ENCODE assay signal across 13 cellular contexts in the genomic region with DNA sequence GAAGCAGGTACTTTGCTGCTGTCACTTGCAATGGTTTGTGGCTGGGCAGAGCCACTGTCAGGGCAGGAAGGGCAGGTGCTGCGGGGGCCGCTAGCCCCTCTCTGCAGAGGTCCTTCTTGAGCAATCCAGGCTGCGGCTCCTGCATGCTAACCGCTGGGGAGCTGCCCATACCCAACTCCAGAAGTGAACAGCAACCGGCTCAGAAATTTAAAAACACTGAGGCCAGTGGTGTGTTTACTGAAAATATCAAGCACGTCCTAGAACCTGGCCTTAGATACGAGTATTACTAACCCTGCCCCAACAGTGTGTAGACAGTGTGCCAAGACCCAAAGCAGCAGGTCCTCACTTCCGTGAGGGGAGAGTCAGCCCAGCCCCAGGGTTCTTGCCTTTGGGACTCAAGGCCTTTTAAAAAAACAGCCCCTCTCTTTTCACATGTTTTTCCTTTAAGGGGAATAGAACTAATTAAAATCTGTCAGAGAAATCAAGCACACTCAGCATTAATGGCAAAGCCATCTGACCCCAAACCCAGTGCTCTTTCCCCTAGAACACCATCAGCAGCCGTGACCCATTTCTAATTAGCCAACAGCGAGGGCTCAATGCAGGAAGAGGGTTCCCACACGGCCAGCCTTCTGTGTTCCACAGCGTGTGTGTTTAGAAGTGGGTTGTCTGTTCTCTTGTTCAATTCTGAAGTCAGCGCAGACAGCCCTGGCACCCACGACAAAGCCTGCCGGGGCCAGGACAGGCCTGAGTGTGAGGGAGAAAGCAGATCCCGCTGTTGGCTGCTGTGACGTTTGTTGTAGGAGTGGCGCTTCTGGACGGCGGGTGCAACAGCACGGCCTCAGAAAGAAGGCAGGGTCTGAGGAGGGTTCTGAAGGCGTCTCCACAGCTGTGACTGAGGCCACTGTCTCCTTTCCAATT.
DNase-seq lines count a peak whose midpoint lies in the region; ATAC-seq and TF ChIP-seq lines count a peak whose summit lies in the region.
"Had no signal": no experiment of that assay in that cellular context is flagged by ENCODE, and none has a peak within 500 bp of the region (broad histone marks: within the 10 kb centered on the region; RNA-seq: fewer than 3 reads in every experiment).

No MANE protein-coding gene starts in this region.

- H3K27ac ChIP-seq in neural progenitor cell (no peak overlapping the region), vagina (peak overlapping the region; percentile 59)

- TF ChIP-seq CTCF in neural progenitor cell (IDR thresholded peaks at IDR 0.05) (no peak), vagina (IDR thresholded peaks at IDR 0.05) (no peak)

- H3K4me2 ChIP-seq in neural progenitor cell: no peak overlapping the region

- H3K4me3 Mint-ChIP-seq in activated naive CD4-positive, alpha-beta T cell treated with anti-CD3 and anti-CD28 coated beads, Interleukin-2, amount 10 ng/mL, durations not matched to agents 7 days and 5 days: no peak overlapping the region
- no peak overlapping the region for H3K4me3 Mint-ChIP-seq in neural progenitor cell
- H3K4me3 Mint-ChIP-seq: activated B cell treated with CpG ODN at 0.5 μM for 24 hours had no signal

- H3K36me3 ChIP-seq in neural progenitor cell (no peaks in the 10 kb centered on the region), vagina (no peaks in the 10 kb centered on the region)
- H3K36me3 ChIP-seq: breast epithelium had no signal

- H3K27me3 ChIP-seq in neural progenitor cell (no peaks in the 10 kb centered on the region), vagina (no peaks in the 10 kb centered on the region)
- H3K27me3 ChIP-seq: breast epithelium had no signal

- H3K4me1 ChIP-seq in neural progenitor cell (no peaks in the 10 kb centered on the region), vagina (peaks cover 23% of the 10 kb centered on the region)
- H3K4me1 ChIP-seq: breast epithelium had no signal

- H3K4me3 ChIP-seq in neural progenitor cell: no peak overlapping the region
- H3K4me3 ChIP-seq in vagina: no peak overlapping the region

- TF ChIP-seq POLR2A in vagina (IDR thresholded peaks at IDR 0.05): no peak

- H4K20me1 ChIP-seq in neural progenitor cell (ENCODE audit: low read depth): no peaks in the 10 kb centered on the region

- H3K36me3 Mint-ChIP-seq in activated naive CD4-positive, alpha-beta T cell treated with anti-CD3 and anti-CD28 coated beads, Interleukin-2, amount 10 ng/mL, durations not matched to agents 7 days and 5 days: no peaks in the 10 kb centered on the region
- H3K36me3 Mint-ChIP-seq in neural progenitor cell: no peaks in the 10 kb centered on the region

- no peaks in the 10 kb centered on the region for H3K9me3 Mint-ChIP-seq in activated naive CD4-positive, alpha-beta T cell treated with anti-CD3 and anti-CD28 coated beads, Interleukin-2, amount 10 ng/mL, durations not matched to agents 7 days and 5 days
- peaks cover 5% of the 10 kb centered on the region for H3K9me3 Mint-ChIP-seq in neural progenitor cell
- H3K9me3 Mint-ChIP-seq: activated B cell treated with CpG ODN at 0.5 μM for 24 hours had no signal

- peak overlapping the region; percentile 26 for H2AFZ ChIP-seq in neural progenitor cell (replicated peaks)

- H3F3A ChIP-seq in neural progenitor cell (ENCODE audit: low read depth): no peaks in the 10 kb centered on the region

- no peak overlapping the region for H3K9ac ChIP-seq in neural progenitor cell

- peaks cover 12% of the 10 kb centered on the region for H3K27me3 Mint-ChIP-seq in activated naive CD4-positive, alpha-beta T cell treated with anti-CD3 and anti-CD28 coated beads, Interleukin-2, amount 10 ng/mL, durations not matched to agents 7 days and 5 days
- H3K27me3 Mint-ChIP-seq in neural progenitor cell (ENCODE audit: insufficient read depth, low read depth): peaks cover 7% of the 10 kb centered on the region

- H3K4me1 Mint-ChIP-seq in activated naive CD4-positive, alpha-beta T cell treated with anti-CD3 and anti-CD28 coated beads, Interleukin-2, amount 10 ng/mL, durations not matched to agents 7 days and 5 days: peaks cover 38% of the 10 kb centered on the region
- peaks cover 38% of the 10 kb centered on the region for H3K4me1 Mint-ChIP-seq in neural progenitor cell
- H3K4me1 Mint-ChIP-seq: activated B cell treated with CpG ODN at 0.5 μM for 24 hours had no signal

- peak; percentile 91 for ATAC-seq in Right ventricle myocardium inferior

- intact Hi-C loops in Right ventricle myocardium inferior (cut with DNase I) (no loop called here), vagina (cut with DNase I) (no loop called here)

- H3K27ac Mint-ChIP-seq in activated naive CD4-positive, alpha-beta T cell treated with anti-CD3 and anti-CD28 coated beads, Interleukin-2, amount 10 ng/mL, durations not matched to agents 7 days and 5 days: peak overlapping the region; percentile 69
- H3K27ac Mint-ChIP-seq in neural progenitor cell: no peak overlapping the region
- H3K27ac Mint-ChIP-seq: activated B cell treated with CpG ODN at 0.5 μM for 24 hours had no signal

- no peaks in the 10 kb centered on the region for H3K79me2 ChIP-seq in neural progenitor cell (ENCODE audit: low read depth)

- H3K9me3 ChIP-seq in neural progenitor cell (ENCODE audit: low read depth) (no peaks in the 10 kb centered on the region), vagina (no peaks in the 10 kb centered on the region)
- H3K9me3 ChIP-seq: breast epithelium had no signal

- peak; percentile 29 for DNase-seq in activated naive CD4-positive, alpha-beta T cell treated with anti-CD3 and anti-CD28 coated beads, Interleukin-2, amount 10 ng/mL, durations not matched to agents 7 days and 5 days
- no peak for DNase-seq in activated naive CD4-positive, alpha-beta T cell treated with Interleukin-2 at 50 U/mL for 16 hours
- DNase-seq in Right ventricle myocardium inferior (ENCODE audit: missing footprints) (peak; percentile 91), neural progenitor cell (ENCODE audit: low spot score) (no peak), vagina (ENCODE audit: extremely low spot score in 2 of 2) (peak in 1 of 2 donors; percentile 88), DMS153 treated with DMSO at 0.1 percent for 48 hours (lab: John Stamatoyannopoulos, UW; ENCODE audit: unreplicated experiment) (no peak), NCI-H1105 treated with DMSO at 0.1 percent for 48 hours (lab: John Stamatoyannopoulos, UW) (no peak), CD1c-positive myeloid dendritic cell (ENCODE audit: extremely low spot score) (no peak)
- DNase-seq: activated B cell treated with CpG ODN at 0.5 μM for 24 hours; AML-193; NCI-H69; stimulated activated CD4-positive, alpha-beta T cell treated with anti-CD3 and anti-CD28 coated beads, Interleukin-15, amount 100 ng/mL, for 24 hours had no signal

- CTCF ChIA-PET in activated naive CD4-positive, alpha-beta T cell treated with anti-CD3 and anti-CD28 coated beads, Interleukin-2, amount 10 ng/mL, durations not matched to agents 7 days and 5 days (lab: Charles Lee): no interaction called here

Comparison
In these comparisons a context has a peak if more than half of its experiments do, and no peak if none do; other contexts are left out.
1. DNase-seq: peak in activated naive CD4-positive, alpha-beta T cell treated with anti-CD3 and anti-CD28 coated beads, Interleukin-2, amount 10 ng/mL, durations not matched to agents 7 days and 5 days (single experiment) and Right ventricle myocardium inferior (single experiment); none in activated naive CD4-positive, alpha-beta T cell treated with Interleukin-2 at 50 U/mL for 16 hours (single experiment), neural progenitor cell (single experiment), DMS153 treated with DMSO at 0.1 percent for 48 hours (single experiment), NCI-H1105 treated with DMSO at 0.1 percent for 48 hours (single experiment) and CD1c-positive myeloid dendritic cell (single experiment).